ENCODE assay signal across 1 cellular context in genomic region chr3:45993421-45994027, GRCh38.
TF ChIP-seq lines count a peak whose summit lies in the region.

No MANE protein-coding gene starts in this region.

TF ChIP-seq in H1, 55 proteins besides CTCF, POLR2A, EP300 and RAD21:
- no peak for TF ChIP-seq ZNF274 (IDR thresholded peaks at IDR 0.05; ENCODE audit: borderline replicate concordance, extremely low read depth, low read length)
- TF ChIP-seq RBBP5 (IDR thresholded peaks at IDR 0.05; ENCODE audit: borderline replicate concordance, low read depth, low read length), result no peak
- TF ChIP-seq NANOG (IDR thresholded peaks at IDR 0.05; ENCODE audit: insufficient read depth, low read depth, low read length, poor library complexity, severe bottlenecking), result no peak
- TF ChIP-seq POLR2AphosphoS5 (IDR thresholded peaks at IDR 0.05; ENCODE audit: low read depth, low read length), result no peak
- TF ChIP-seq USF2 (IDR thresholded peaks at IDR 0.05; ENCODE audit: low read length), result no peak
- no peak for TF ChIP-seq HDAC6 (IDR thresholded peaks at IDR 0.05; ENCODE audit: low read depth, low read length)
- TF ChIP-seq POU5F1 (IDR thresholded peaks at IDR 0.05; ENCODE audit: low read depth, low read length), result no peak
- TF ChIP-seq SIN3A (conservative IDR thresholded peaks at IDR 0.05 in 1 of 2, IDR thresholded peaks at IDR 0.05 in 1 of 2; ENCODE audit: low read depth in 1 of 2, low read length in 2 of 2), result no peak
